In genomic region chr12:96648941-96649340, GRCh38 we compare ENCODE assay signal across 21 cellular contexts.
"Had no signal": no experiment of that assay in that cellular context is flagged by ENCODE, and none has a peak within 500 bp of the region (broad histone marks: within the 10 kb centered on the region; RNA-seq: fewer than 3 reads in every experiment).

No MANE protein-coding gene starts in this region.

- DNase-seq: dermis blood vessel endothelial cell; dorsolateral prefrontal cortex; effector CD4-positive, alpha-beta T cell; effector memory CD4-positive, alpha-beta T cell; foreskin keratinocyte; heart left ventricle; hypothalamus; immature natural killer cell; islet precursor cell; kidney; kidney glomerular epithelial cell; left colon; left lung; left ventricle myocardium superior; lower lobe of right lung; mesendoderm; midbrain had no signal

- H3K36me3 ChIP-seq: esophagus muscularis mucosa, gastroesophageal sphincter, heart left ventricle, left lung, lower lobe of right lung had no signal

- H3K27ac ChIP-seq: coronary artery, dorsolateral prefrontal cortex, esophagus muscularis mucosa, foreskin keratinocyte, gastroesophageal sphincter, heart left ventricle, hepatocyte, left lung, lower lobe of right lung had no signal

- H3K4me3 ChIP-seq: coronary artery, dorsolateral prefrontal cortex, esophagus muscularis mucosa, gastroesophageal sphincter, heart left ventricle, hepatocyte, left lung, lower lobe of right lung had no signal

- ATAC-seq: foreskin keratinocyte, gastroesophageal sphincter, heart left ventricle, left colon, left lung, left ventricle myocardium superior, lower lobe of right lung had no signal

- H3K79me2 ChIP-seq: hepatocyte had no signal

- H3K9me3 ChIP-seq: esophagus muscularis mucosa, gastroesophageal sphincter, lower lobe of right lung had no signal

- H2AFZ ChIP-seq: hepatocyte had no signal

- H3K27me3 ChIP-seq: dorsolateral prefrontal cortex, esophagus muscularis mucosa, gastroesophageal sphincter, heart left ventricle, left lung had no signal

- H3K4me1 ChIP-seq: esophagus muscularis mucosa, foreskin keratinocyte, gastroesophageal sphincter, heart left ventricle, left lung, lower lobe of right lung had no signal

- H3K4me2 ChIP-seq: hepatocyte had no signal
